ENCODE assay signal across 1 cellular context in genomic region chr3:48441940-48442339, GRCh38.
TF ChIP-seq lines count a peak whose summit lies in the region.

No MANE protein-coding gene starts in this region.

TF ChIP-seq in HCT116, 20 proteins besides CTCF, POLR2A, EP300 and RAD21 (continued from another document):
- no peak for TF ChIP-seq REST (IDR thresholded peaks at IDR 0.05; ENCODE audit: low read depth)
- no peak for TF ChIP-seq JUND (IDR thresholded peaks at IDR 0.05)
- no peak for TF ChIP-seq ELF1 (IDR thresholded peaks at IDR 0.05; ENCODE audit: borderline replicate concordance, low read depth)
- TF ChIP-seq ZFX (IDR thresholded peaks at IDR 0.05): no peak
- no peak for TF ChIP-seq SP1 (IDR thresholded peaks at IDR 0.05; ENCODE audit: low read depth)
- no peak for TF ChIP-seq EZH2 (IDR thresholded peaks at IDR 0.05)
